ENCODE assay signal across 22 cellular contexts in the genomic region with DNA sequence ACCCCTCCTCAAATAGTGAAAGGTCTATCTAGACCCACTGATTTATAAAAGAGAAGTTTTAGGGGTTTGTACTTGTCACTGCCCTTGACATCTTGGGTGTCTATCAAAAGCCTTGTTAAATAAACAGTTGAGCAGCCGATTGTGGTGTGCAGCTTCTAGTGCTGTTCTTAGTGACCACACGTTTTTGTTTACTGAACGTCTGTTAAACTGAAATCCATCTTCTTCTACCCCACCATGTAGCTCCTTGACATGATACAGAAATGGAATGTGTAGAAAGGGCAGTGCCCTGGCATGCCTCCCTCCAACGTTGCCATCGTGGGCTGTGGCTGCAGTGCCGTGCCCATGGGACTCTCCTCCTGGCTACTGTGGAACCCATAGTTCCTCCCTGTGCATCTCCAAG. TPM values are rescaled to one million over a fixed set of nuclear protein-coding genes. Genes with fewer than 3 reads are reported as not detected.
"Had no signal": no experiment of that assay in that cellular context is flagged by ENCODE, and none has a peak within 500 bp of the region (broad histone marks: within the 10 kb centered on the region; RNA-seq: fewer than 3 reads in every experiment).

No MANE protein-coding gene starts in this region.

- H3K4me3 ChIP-seq: ascending aorta, upper lobe of right lung had no signal

- H3K9me3 ChIP-seq: ascending aorta, upper lobe of right lung had no signal

- H3K27ac ChIP-seq: ascending aorta, upper lobe of right lung had no signal

- H3K4me1 ChIP-seq: ascending aorta had no signal

- H3K36me3 ChIP-seq: ascending aorta, upper lobe of right lung had no signal

- DNase-seq: activated CD4-positive, alpha-beta T cell treated with anti-CD3 and anti-CD28 coated beads, Interleukin-2, amount 50 U/mL, for 1 hour; activated CD8-positive, alpha-beta memory T cell treated with anti-CD3 and anti-CD28 coated beads for 24 hours; activated naive CD8-positive, alpha-beta T cell treated with anti-CD3 and anti-CD28 coated beads, Interleukin-2, amount 10 ng/mL, durations not matched to agents 7 days and 5 days; erythroblast; islet precursor cell; naive thymus-derived CD8-positive, alpha-beta T cell; occipital lobe; right cardiac atrium; stimulated activated CD4-positive, alpha-beta T cell treated with anti-CD3 and anti-CD28 coated beads, Interleukin-1b, Interleukin-23, amount 100 ng/mL, for 48 hours; stimulated activated naive CD8-positive, alpha-beta T cell treated with anti-CD3 and anti-CD28 coated beads, Interleukin-15, amount 100 ng/mL, for 72 hours; upper lobe of right lung had no signal

- FAIRE-seq: bronchial epithelial cell had no signal

- H3K27me3 ChIP-seq: ascending aorta, upper lobe of right lung had no signal

- ATAC-seq: activated CD4-positive, CD25-positive, alpha-beta regulatory T cell treated with anti-CD3 and anti-CD28 coated beads, Interleukin-2, amount 50 U/mL, for 24 hours; naive thymus-derived CD8-positive, alpha-beta T cell; right cardiac atrium; stimulated activated naive CD8-positive, alpha-beta T cell treated with anti-CD3 and anti-CD28 coated beads, Interleukin-15, amount 100 ng/mL, for 72 hours; upper lobe of right lung had no signal

RNA-seq across cellular contexts. Expression of gene TGFBI, which starts 23.4 kb away (rescaled TPM):
- total RNA-seq: activated T-helper 1 cell treated with anti-CD3 and anti-CD28 coated beads, Interleukin-12 subunit alpha, Interleukin-12 subunit beta, Interleukin-2, Interleukin-4 antibody, amounts not matched to agents 30 ng/mL and 10 ng/mL and 1 ng/mL, durations not matched to agents 14 hours and 24 hours and 36 hours had no signal

RNA-seq across cellular contexts. Expression of gene LECT2, which starts 50.6 kb away (rescaled TPM):
- total RNA-seq: activated naive CD8-positive, alpha-beta T cell treated with anti-CD3 and anti-CD28 coated beads, Interleukin-2, amount 10 ng/mL, durations not matched to agents 7 days and 5 days; activated T-helper 1 cell treated with anti-CD3 and anti-CD28 coated beads, Interleukin-12 subunit alpha, Interleukin-12 subunit beta, Interleukin-2, Interleukin-4 antibody, amounts not matched to agents 30 ng/mL and 10 ng/mL and 1 ng/mL, durations not matched to agents 14 hours and 24 hours and 36 hours; ascending aorta; bronchial epithelial cell; chondrocyte; dermis microvascular lymphatic vessel endothelial cell; endodermal cell; lung microvascular endothelial cell; mononuclear cell; naive thymus-derived CD8-positive, alpha-beta T cell; occipital lobe; progenitor cell of endocrine pancreas; right cardiac atrium; temporal lobe; upper lobe of right lung had no signal
- polyA plus RNA-seq: naive thymus-derived CD8-positive, alpha-beta T cell; right cardiac atrium had no signal
